Comparison of ENCODE assay signal across 28 cellular contexts in the genomic region with DNA sequence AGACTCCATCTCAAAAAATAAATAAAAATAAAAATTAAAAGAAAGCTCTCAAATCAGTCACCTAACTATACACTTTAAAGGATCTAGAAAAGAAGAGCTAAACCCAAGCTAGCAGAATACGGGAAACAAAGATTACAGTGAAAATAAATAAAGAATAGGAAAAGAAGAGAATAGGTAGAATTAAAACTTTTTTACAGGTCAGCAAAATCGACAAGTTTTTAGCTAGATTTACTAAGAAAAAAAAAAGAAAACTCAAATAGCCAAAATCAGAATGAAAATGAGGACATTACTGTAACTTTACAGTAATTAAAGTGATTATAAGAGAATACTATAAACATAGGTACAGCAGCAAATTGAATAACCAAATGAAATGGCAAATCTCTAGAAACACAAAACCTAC.
"Had no signal": no experiment of that assay in that cellular context is flagged by ENCODE, and none has a peak within 500 bp of the region (broad histone marks: within the 10 kb centered on the region; RNA-seq: fewer than 3 reads in every experiment).

No MANE protein-coding gene starts in this region.

- H3K27me3 Mint-ChIP-seq: dendritic cell treated with granulocyte-macrophage colony-stimulating factor and Interleukin-4, amounts not matched to agents 40 ng/mL and 50 ng/mL, for 4 days; effector memory CD8-positive, alpha-beta T cell had no signal

- H3K27ac ChIP-seq: colonic mucosa, coronary artery, dorsolateral prefrontal cortex, epithelial cell of prostate, esophagus muscularis mucosa, esophagus squamous epithelium, foreskin keratinocyte, gastrocnemius medialis, gastroesophageal sphincter, heart left ventricle, heart right ventricle, hepatocyte had no signal

- H3K4me3 ChIP-seq: colonic mucosa, coronary artery, dorsolateral prefrontal cortex, esophagus muscularis mucosa, esophagus squamous epithelium, gastrocnemius medialis, gastroesophageal sphincter, heart left ventricle, heart right ventricle, hepatocyte had no signal

- H3K4me1 Mint-ChIP-seq: endodermal cell had no signal

- FAIRE-seq: colon, endometrium, endothelial cell of umbilical vein had no signal

- H3K9me3 ChIP-seq: colonic mucosa, esophagus squamous epithelium, gastrocnemius medialis, gastroesophageal sphincter had no signal

- H3K4me1 ChIP-seq: colonic mucosa, foreskin keratinocyte, gastrocnemius medialis had no signal

- ATAC-seq: effector memory CD8-positive, alpha-beta T cell; esophagus mucosa; foreskin keratinocyte; gastrocnemius medialis; gastroesophageal sphincter; heart left ventricle; heart right ventricle had no signal

- H3K4me2 ChIP-seq: hepatocyte had no signal

- H2AFZ ChIP-seq: hepatocyte had no signal

- H3K27ac Mint-ChIP-seq: dendritic cell treated with granulocyte-macrophage colony-stimulating factor and Interleukin-4, amounts not matched to agents 40 ng/mL and 50 ng/mL, for 4 days; effector memory CD8-positive, alpha-beta T cell; endodermal cell had no signal

- H3K4me3 Mint-ChIP-seq: dendritic cell treated with granulocyte-macrophage colony-stimulating factor and Interleukin-4, amounts not matched to agents 40 ng/mL and 50 ng/mL, for 4 days; effector memory CD8-positive, alpha-beta T cell; endodermal cell had no signal

- DNase-seq: colonic mucosa; cortex of kidney; dermis blood vessel endothelial cell; effector CD4-positive, alpha-beta T cell; effector CD8-positive, alpha-beta T cell; effector memory CD4-positive, alpha-beta T cell; effector memory CD8-positive, alpha-beta T cell; endodermal cell; erythroblast; esophagus squamous epithelium; foreskin fibroblast; foreskin keratinocyte; foreskin melanocyte; gastrocnemius medialis; glutamatergic neuron; heart left ventricle; heart right ventricle had no signal

- H3K27me3 ChIP-seq: colonic mucosa, dorsolateral prefrontal cortex, esophagus muscularis mucosa, esophagus squamous epithelium, foreskin keratinocyte, gastrocnemius medialis, gastroesophageal sphincter, heart left ventricle, heart right ventricle, hepatocyte had no signal

- H3K36me3 ChIP-seq: colonic mucosa, gastrocnemius medialis had no signal
